8 cellular contexts compared by ENCODE assay signal in the genomic region with DNA sequence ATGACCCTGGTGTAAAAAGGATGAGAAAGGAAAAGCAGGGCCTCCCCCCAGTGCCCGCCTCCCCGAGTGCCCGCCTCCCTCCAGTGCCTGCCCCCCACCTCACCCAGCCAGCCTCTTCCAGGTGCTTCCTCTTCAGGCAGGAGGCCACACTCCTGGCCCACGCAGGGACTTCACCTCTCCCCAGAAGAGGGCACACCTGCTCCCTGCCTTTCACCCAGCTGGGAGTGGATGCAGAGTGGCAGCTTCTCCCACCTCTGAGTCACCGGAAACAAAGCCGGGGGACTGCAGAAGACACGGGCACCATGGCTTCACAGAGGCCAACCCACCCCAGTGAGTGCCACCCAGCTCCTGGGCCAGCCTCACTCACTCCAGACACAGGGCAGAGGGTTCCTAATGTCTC. TPM values are rescaled to one million over a fixed set of nuclear protein-coding genes. Genes with fewer than 3 reads are reported as not detected.
DNase-seq lines count a peak whose midpoint lies in the region; ATAC-seq and TF ChIP-seq lines count a peak whose summit lies in the region.

No MANE protein-coding gene starts in this region.

- TF ChIP-seq EP300 in transverse colon (IDR thresholded peaks at IDR 0.05; ENCODE audit: low read depth), result no peak

- H3K36me3 ChIP-seq in transverse colon, result no peaks in the 10 kb centered on the region

- intact Hi-C loops in Right ventricle myocardium superior (cut with DNase I), result no loop called here
- intact Hi-C loops in left ventricle myocardium superior (cut with micrococcal nuclease), result no loop called here
- intact Hi-C loops in activated B cell treated with CpG ODN at 0.5 μM for 24 hours (cut with micrococcal nuclease), result loop anchor here (1.0 to 2.0 kb wide), 2 partner anchors 63 to 263 kb away; no protein-coding TSS in a partner anchor
- intact Hi-C loops in transverse colon (cut with DNase I; ENCODE audit: low total_unique reads), result no loop called here

- no peaks in the 10 kb centered on the region for H3K9me3 ChIP-seq in transverse colon

- no peak for TF ChIP-seq CTCF in activated B cell treated with CpG ODN at 0.5 μM for 24 hours (IDR thresholded peaks at IDR 0.05)
- peak; percentile 42 for TF ChIP-seq CTCF in epithelial cell of proximal tubule (conservative IDR thresholded peaks at IDR 0.05; ENCODE audit: low read depth, low read length)
- peak in 3 of 5 experiments; percentile 28 to 52 (median 38) for TF ChIP-seq CTCF in transverse colon (IDR thresholded peaks at IDR 0.05)

- no peak overlapping the region for H3K4me3 Mint-ChIP-seq in activated B cell treated with CpG ODN at 0.5 μM for 24 hours

- H3K27me3 Mint-ChIP-seq in activated B cell treated with CpG ODN at 0.5 μM for 24 hours, result no peaks in the 10 kb centered on the region

- H3K27ac Mint-ChIP-seq in activated B cell treated with CpG ODN at 0.5 μM for 24 hours, result no peak overlapping the region

- POLR2A ChIA-PET in activated B cell treated with CpG ODN at 0.5 μM for 24 hours (lab: Charles Lee), result interaction anchor here (1.0 to 2.0 kb wide), 2 partner anchors 16 to 18 kb away, joined by 5 to 8 read pairs; a partner anchor contains a TSS

- H3K4me3 ChIP-seq in epithelial cell of proximal tubule (ENCODE audit: low read depth, low read length) (no peak overlapping the region), transverse colon (no peak overlapping the region)

- WGBS in transverse colon (ENCODE audit: low coverage in 1 of 2), 2 donors, result 0 to 23% methylated on average over 3 to 7 of the region's 7 CpGs

- CTCF ChIA-PET in activated B cell treated with CpG ODN at 0.5 μM for 24 hours (lab: Charles Lee), result interaction anchor here (0.5 to 5.8 kb wide), 4 partner anchors 9 to 29 kb away, joined by 3 to 41 read pairs (median 4); a partner anchor contains a TSS

- ATAC-seq in Right ventricle myocardium superior (ENCODE audit: poor library complexity), result peak; percentile 4
- ATAC-seq in left ventricle myocardium superior, result no peak
- peak; percentile 77 for ATAC-seq in activated B cell treated with CpG ODN at 0.5 μM for 24 hours (ENCODE audit: low read depth)
- no peak for ATAC-seq in GM18868 (IDR thresholded peaks at IDR 0.05; ENCODE audit: unreplicated experiment)
- ATAC-seq in HG03342 (IDR thresholded peaks at IDR 0.05; ENCODE audit: unreplicated experiment), result no peak
- ATAC-seq in GM18511 (IDR thresholded peaks at IDR 0.05; ENCODE audit: unreplicated experiment), result no peak

- H3K36me3 Mint-ChIP-seq in activated B cell treated with CpG ODN at 0.5 μM for 24 hours (ENCODE audit: low read depth), result peaks cover 4% of the 10 kb centered on the region

- DNase-seq in Right ventricle myocardium superior (no peak), left ventricle myocardium superior (no peak), activated B cell treated with CpG ODN at 0.5 μM for 24 hours (peak; percentile 50), epithelial cell of proximal tubule (ENCODE audit: low read depth) (no peak), transverse colon (peak; percentile 90)

- no peaks in the 10 kb centered on the region for H3K27me3 ChIP-seq in transverse colon

- no peaks in the 10 kb centered on the region for H3K9me3 Mint-ChIP-seq in activated B cell treated with CpG ODN at 0.5 μM for 24 hours

- no peak for TF ChIP-seq POLR2A in transverse colon (IDR thresholded peaks at IDR 0.05)

- in situ Hi-C loops in transverse colon (cut with MboI; ENCODE audit: low pct_ligation_motif_present in 1 of 4, low pct_unique_long_range_greater_than_20kb in 1 of 4, low sequenced_read_pairs in 3 of 4), result no loop called here

- H3K27ac ChIP-seq in transverse colon, result peak overlapping the region; percentile 71 to 99 (median 88)

- peaks cover 45% of the 10 kb centered on the region for H3K4me1 Mint-ChIP-seq in activated B cell treated with CpG ODN at 0.5 μM for 24 hours

- peaks cover 41 to 59% (median 49%) of the 10 kb centered on the region in 4 donors for H3K4me1 ChIP-seq in transverse colon

RNA-seq across cellular contexts. Expression of a gene that starts 16.1 kb away (rescaled TPM):
- total RNA-seq in Right ventricle myocardium superior (77.1 TPM), left ventricle myocardium superior (81.7 TPM), activated B cell treated with CpG ODN at 0.5 μM for 24 hours (16.7 and 17.2 TPM in 2 replicates), epithelial cell of proximal tubule (6.7 and 10.2 TPM in 2 replicates), transverse colon (100 to 1,000 TPM in 3 of 4 donors, 10 to 100 TPM in 1; 98.9 to 263 (median 177) TPM)

Comparison
In these comparisons a context has a peak if more than half of its experiments do, and no peak if none do; other contexts are left out.
1. ATAC-seq: peak in Right ventricle myocardium superior (single experiment) and activated B cell treated with CpG ODN at 0.5 μM for 24 hours (single experiment); none in left ventricle myocardium superior (single experiment), GM18868 (single experiment), HG03342 (single experiment) and GM18511 (single experiment).
2. DNase-seq: peak in activated B cell treated with CpG ODN at 0.5 μM for 24 hours (single experiment) and transverse colon (single experiment); none in Right ventricle myocardium superior (single experiment), left ventricle myocardium superior (single experiment) and epithelial cell of proximal tubule (single experiment).